7 cellular contexts compared by ENCODE assay signal in genomic region chr11:88701816-88702215, GRCh38.
"Had no signal": no experiment of that assay in that cellular context is flagged by ENCODE, and none has a peak within 500 bp of the region (broad histone marks: within the 10 kb centered on the region; RNA-seq: fewer than 3 reads in every experiment).

No MANE protein-coding gene starts in this region.

- DNase-seq: IMR-90, KBM-7, KG1 had no signal

- H3K4me3 ChIP-seq: K562 had no signal

- FAIRE-seq: HepG2, HTR-8/SVneo, K562 had no signal

- ATAC-seq: HepG2, K562 had no signal

- H3K27ac ChIP-seq: HL-60 had no signal
